ENCODE assay signal across 23 cellular contexts in the genomic region with DNA sequence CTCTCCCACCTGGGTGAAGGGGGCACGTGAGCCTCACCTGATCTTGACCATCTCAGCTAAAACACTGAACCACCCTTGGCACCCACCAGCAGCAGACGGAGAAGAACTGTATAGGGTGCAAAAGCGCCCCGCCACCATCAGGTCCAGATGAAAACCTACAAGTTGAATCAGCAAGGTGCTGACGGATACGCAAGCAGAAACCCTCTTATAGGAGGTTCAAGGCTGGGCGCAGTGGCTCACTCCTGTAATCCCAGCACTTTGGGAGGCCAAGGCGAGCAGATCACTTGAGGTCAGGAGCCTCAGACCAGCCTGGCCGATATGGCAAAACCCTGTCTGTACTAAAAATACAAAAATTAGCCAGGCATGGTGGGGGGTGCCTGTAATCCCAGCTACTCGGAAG. TPM values are rescaled to one million over a fixed set of nuclear protein-coding genes. Genes with fewer than 3 reads are reported as not detected.
DNase-seq lines count a peak whose midpoint lies in the region; ATAC-seq, FAIRE-seq and TF ChIP-seq lines count a peak whose summit lies in the region.
"Had no signal": no experiment of that assay in that cellular context is flagged by ENCODE, and none has a peak within 500 bp of the region (broad histone marks: within the 10 kb centered on the region; RNA-seq: fewer than 3 reads in every experiment).

No MANE protein-coding gene starts in this region.

- no peaks in the 10 kb centered on the region for H3K9me3 ChIP-seq in HepG2 (ENCODE audit: low read length)
- H3K9me3 ChIP-seq in right lobe of liver, result no peaks in the 10 kb centered on the region
- no peaks in the 10 kb centered on the region for H3K9me3 ChIP-seq in aorta (ENCODE audit: control insufficient read depth, low read length)
- H3K9me3 ChIP-seq: ovary, right atrium auricular region, stomach, tibial nerve had no signal

- no peak overlapping the region for H3K4me2 ChIP-seq in HepG2 (ENCODE audit: low read depth, low read length)
- H3K4me2 ChIP-seq: KMS-11 had no signal

- in situ Hi-C loops in HepG2 (cut with HindIII; ENCODE audit: extremely low pct_ligation_motif_present, low pct_unique_long_range_greater_than_20kb), result no loop called here

- TF ChIP-seq RAD21 in HepG2 (CRISPR knock-in tag; IDR thresholded peaks at IDR 0.05), result no peak

- no TSS peak for BruUV-seq in HepG2 (replicated peaks; lab: Mats Ljungman, UMichigan)

- 76% methylated on average over 10 of the region's 10 CpGs for WGBS in HepG2 (ENCODE audit: low lambda C conversion rate)
- 72% methylated on average over 7 of the region's 10 CpGs for WGBS in right lobe of liver (ENCODE audit: insufficient coverage, low coverage, low lambda C conversion rate, missing lambda C conversion rate)
- WGBS in aorta, 2 donors, result 70 to 71% methylated on average over 10 of the region's 10 CpGs

- H3K27me3 Mint-ChIP-seq in IgD-negative memory B cell, result peaks cover 19% of the 10 kb centered on the region
- peaks cover 9% of the 10 kb centered on the region for H3K27me3 Mint-ChIP-seq in central memory CD8-positive, alpha-beta T cell
- H3K27me3 Mint-ChIP-seq in stimulated activated memory B cell treated with anti-CD40 and anti-IgM and Interleukin-4, amounts not matched to agents 10 μg/mL and 1 μg/mL and 100 μg/mL, for 72 hours, result peaks cover 9% of the 10 kb centered on the region

- ATAC-seq in HepG2 (no peak), right lobe of liver (no peak), GM21423 (IDR thresholded peaks at IDR 0.05; ENCODE audit: unreplicated experiment) (no peak), HG03139 (IDR thresholded peaks at IDR 0.05; ENCODE audit: unreplicated experiment) (no peak), aorta (ENCODE audit: low FRiP score) (no peak)
- no peak for ATAC-seq in central memory CD8-positive, alpha-beta T cell (replicated peaks; ENCODE audit: extremely low read depth, poor library complexity, severe bottlenecking)
- no peak for ATAC-seq in stimulated activated memory B cell treated with anti-CD40 and anti-IgM and Interleukin-4, amounts not matched to agents 10 μg/mL and 1 μg/mL and 100 μg/mL, for 72 hours
- ATAC-seq: esophagus mucosa had no signal

- H3K27me3 ChIP-seq in HepG2 (ENCODE audit: control insufficient read depth in 1 of 2, insufficient read depth in 2 of 2, low read length in 2 of 2), result peaks cover 17 to 39% of the 10 kb centered on the region in 2 experiments; a peak in 4 of 5 replicates
- H3K27me3 ChIP-seq in right lobe of liver, result no peaks in the 10 kb centered on the region
- H3K27me3 ChIP-seq in aorta (ENCODE audit: control insufficient read depth in 1 of 2, insufficient read depth in 2 of 2, low read length in 1 of 2), result no peaks in the 10 kb centered on the region
- H3K27me3 ChIP-seq: ovary had no signal

- no peaks in the 10 kb centered on the region for H3K79me2 ChIP-seq in HepG2 (ENCODE audit: insufficient read depth, low read length)

- H3K36me3 ChIP-seq in HepG2 (replicated peaks in 1 of 2; ENCODE audit: control insufficient read depth in 1 of 2, insufficient read depth in 2 of 2, low read length in 2 of 2) (peaks cover 0 to 8% of the 10 kb centered on the region in 2 experiments; a peak in 2 of 5 replicates), right lobe of liver (no peaks in the 10 kb centered on the region), aorta (ENCODE audit: control insufficient read depth in 1 of 2, insufficient read depth in 2 of 2, low read length in 1 of 2) (no peaks in the 10 kb centered on the region)
- H3K36me3 ChIP-seq: brain microvascular endothelial cell, ovary, right atrium auricular region had no signal

- H3K36me3 Mint-ChIP-seq in IgD-negative memory B cell, result no peaks in the 10 kb centered on the region
- H3K36me3 Mint-ChIP-seq in central memory CD8-positive, alpha-beta T cell (ENCODE audit: insufficient read depth), result peaks cover 36% of the 10 kb centered on the region
- peaks cover 19% of the 10 kb centered on the region for H3K36me3 Mint-ChIP-seq in stimulated activated memory B cell treated with anti-CD40 and anti-IgM and Interleukin-4, amounts not matched to agents 10 μg/mL and 1 μg/mL and 100 μg/mL, for 72 hours

- no peak overlapping the region for H2AFZ ChIP-seq in HepG2 (ENCODE audit: low read length)

- CTCF ChIA-PET in HepG2 (lab: Yijun Ruan, JAX; ENCODE audit: low intra/inter-chr PET ratio, low total read pairs), result no interaction called here

- H3K9ac ChIP-seq in HepG2 (ENCODE audit: insufficient read depth, low read depth, low read length), result no peak overlapping the region
- H3K9ac ChIP-seq: KMS-11 had no signal

- H3K27ac ChIP-seq in HepG2 (ENCODE audit: extremely low read length, insufficient read depth, low read length), result no peak overlapping the region
- H3K27ac ChIP-seq in right lobe of liver, result no peak overlapping the region
- no peak overlapping the region for H3K27ac ChIP-seq in aorta (ENCODE audit: low read depth in 1 of 2, low read length in 2 of 2)
- H3K27ac ChIP-seq: brain microvascular endothelial cell, foreskin keratinocyte, KMS-11, ovary, right atrium auricular region, stomach, tibial nerve had no signal

- FAIRE-seq in HepG2 (lab: Jason Lieb, UNC), result no peak

- H3K4me3 ChIP-seq in HepG2 (replicated peaks in 1 of 3; ENCODE audit: insufficient read depth in 1 of 3, low read depth in 2 of 3, low read length in 3 of 3), result no peak overlapping the region
- H3K4me3 ChIP-seq in right lobe of liver, result no peak overlapping the region
- no peak overlapping the region for H3K4me3 ChIP-seq in aorta (ENCODE audit: low read length in 2 of 2)
- H3K4me3 ChIP-seq: ovary, right atrium auricular region, tibial nerve had no signal

- H3K27ac Mint-ChIP-seq in IgD-negative memory B cell, result peak overlapping the region; percentile 58 to 96 (median 84)
- peak overlapping the region; percentile 93 for H3K27ac Mint-ChIP-seq in central memory CD8-positive, alpha-beta T cell (ENCODE audit: low read depth)
- H3K27ac Mint-ChIP-seq in stimulated activated memory B cell treated with anti-CD40 and anti-IgM and Interleukin-4, amounts not matched to agents 10 μg/mL and 1 μg/mL and 100 μg/mL, for 72 hours, result peak overlapping the region; percentile 16

- peaks cover 28% of the 10 kb centered on the region for H3K4me1 ChIP-seq in HepG2 (ENCODE audit: insufficient read depth, low read length)
- no peaks in the 10 kb centered on the region for H3K4me1 ChIP-seq in right lobe of liver
- H3K4me1 ChIP-seq in aorta (ENCODE audit: control insufficient read depth in 1 of 2, insufficient read depth in 2 of 2, low read length in 2 of 2), result no peaks in the 10 kb centered on the region
- H3K4me1 ChIP-seq: foreskin keratinocyte had no signal

- TF ChIP-seq POLR2A in HepG2 (IDR thresholded peaks at IDR 0.05; ENCODE audit: insufficient read depth in 1 of 2, low read depth in 2 of 2, low read length in 2 of 2) (no peak), right lobe of liver (IDR thresholded peaks at IDR 0.05) (no peak)

- H3K4me3 Mint-ChIP-seq in IgD-negative memory B cell, result peak overlapping the region in 3 of 4 donors; percentile 37 to 83 (median 73)
- H3K4me3 Mint-ChIP-seq in central memory CD8-positive, alpha-beta T cell, result peak overlapping the region; percentile 47
- H3K4me3 Mint-ChIP-seq in stimulated activated memory B cell treated with anti-CD40 and anti-IgM and Interleukin-4, amounts not matched to agents 10 μg/mL and 1 μg/mL and 100 μg/mL, for 72 hours, result peak overlapping the region; percentile 40

- no peak for TF ChIP-seq CTCF in HepG2 (CRISPR knock-in tag; IDR thresholded peaks at IDR 0.05)
- TF ChIP-seq CTCF in right lobe of liver (IDR thresholded peaks at IDR 0.05), result no peak

- no peaks in the 10 kb centered on the region for H4K20me1 ChIP-seq in HepG2 (ENCODE audit: insufficient read depth, low read length)

- intact Hi-C loops in HepG2 (cut with micrococcal nuclease; ENCODE audit: unreplicated experiment) (no loop called here), right lobe of liver (cut with DNase I) (no loop called here), aorta (cut with DNase I) (no loop called here)

- no peak for DNase-seq in HepG2 (ENCODE audit: low spot score)
- DNase-seq in right lobe of liver, result no peak
- no peak for DNase-seq in central memory CD8-positive, alpha-beta T cell (ENCODE audit: low spot score in 2 of 2)
- no peak for DNase-seq in aorta
- DNase-seq: effector CD8-positive, alpha-beta T cell; GOT3; NCI-H1694 treated with DMSO at 0.1 percent for 48 hours; NCI-H524 treated with DMSO at 0.1 percent for 48 hours; ovary had no signal

- H3K9me3 Mint-ChIP-seq in IgD-negative memory B cell, result peaks cover 0 to 3% (median 1%) of the 10 kb centered on the region in 3 donors
- H3K9me3 Mint-ChIP-seq in central memory CD8-positive, alpha-beta T cell, result no peaks in the 10 kb centered on the region
- peaks cover 3% of the 10 kb centered on the region for H3K9me3 Mint-ChIP-seq in stimulated activated memory B cell treated with anti-CD40 and anti-IgM and Interleukin-4, amounts not matched to agents 10 μg/mL and 1 μg/mL and 100 μg/mL, for 72 hours

- POLR2A ChIA-PET in HepG2 (lab: Yijun Ruan, JAX), result no interaction called here

- TF ChIP-seq EP300 in HepG2 (IDR thresholded peaks at IDR 0.05; ENCODE audit: low read depth in 2 of 2, low read length in 2 of 2) (no peak), HepG2 (CRISPR knock-in tag; IDR thresholded peaks at IDR 0.05; ENCODE audit: borderline replicate concordance) (no peak)

- H3K4me1 Mint-ChIP-seq in IgD-negative memory B cell, result peaks cover 27 to 30% (median 30%) of the 10 kb centered on the region in 3 donors
- peaks cover 53% of the 10 kb centered on the region for H3K4me1 Mint-ChIP-seq in central memory CD8-positive, alpha-beta T cell
- H3K4me1 Mint-ChIP-seq in stimulated activated memory B cell treated with anti-CD40 and anti-IgM and Interleukin-4, amounts not matched to agents 10 μg/mL and 1 μg/mL and 100 μg/mL, for 72 hours, result peaks cover 95% of the 10 kb centered on the region

RNA-seq across cellular contexts. Expression of a gene that starts 0.6 kb away (rescaled TPM):
- total RNA-seq in HepG2 (2016; rRNA removed; fragmentation: Illumina TruSeq; extraction: Trizol) (not detected in 2 replicates), right lobe of liver (not detected), aorta (not detected)
- total RNA-seq in HepG2 (2016; cell fraction: cytosol; rRNA removed; fragmentation: Illumina TruSeq; extraction: Trizol; ENCODE audit: low read depth), result not detected in 2 replicates
- not detected in 2 replicates for total RNA-seq in HepG2 (2016; cell fraction: insoluble cytoplasmic fraction; rRNA removed; fragmentation: Illumina TruSeq; extraction: Trizol)
- total RNA-seq in HepG2 (2016; cell fraction: membrane; rRNA removed; fragmentation: Illumina TruSeq; extraction: Trizol), result not detected in 2 replicates
- not detected in 2 replicates for total RNA-seq in HepG2 (2016; cell fraction: nucleus; rRNA removed; fragmentation: Illumina TruSeq; extraction: Trizol)
- polyA plus RNA-seq in HepG2 (2011; rRNA removed) (not detected in 2 replicates), IgD-negative memory B cell (not detected), aorta (not detected)
- not detected in 2 replicates for polyA plus RNA-seq in HepG2 (2011; cell fraction: cytosol; rRNA removed)
- not detected in 2 replicates for polyA plus RNA-seq in HepG2 (2011; cell fraction: nucleus; rRNA removed)
- polyA plus RNA-seq in HepG2 (2012), result not detected in 2 replicates
- not detected in 2 replicates for polyA plus RNA-seq in HepG2 (2016; cell fraction: cytosol; fragmentation: Illumina TruSeq; extraction: Trizol; ENCODE audit: low read depth)
- polyA plus RNA-seq in HepG2 (2016; cell fraction: insoluble cytoplasmic fraction; fragmentation: Illumina TruSeq; extraction: Trizol; ENCODE audit: low read depth), result not detected in 2 replicates
- polyA plus RNA-seq in HepG2 (2016; cell fraction: membrane; fragmentation: Illumina TruSeq; extraction: Trizol; ENCODE audit: low read depth), result not detected in 2 replicates
- polyA plus RNA-seq in HepG2 (2016; cell fraction: nucleus; fragmentation: Illumina TruSeq; extraction: Trizol; ENCODE audit: insufficient read depth, low read depth), result not detected in 2 replicates
- not detected in 2 replicates for polyA minus RNA-seq in HepG2 (2011; rRNA and poly(A)+ RNA removed; ENCODE audit: low replicate concordance)
- polyA minus RNA-seq in HepG2 (2011; cell fraction: cytosol; rRNA and poly(A)+ RNA removed), result not detected in 2 replicates
- polyA minus RNA-seq in HepG2 (2011; cell fraction: nucleus; rRNA and poly(A)+ RNA removed), result not detected in 2 replicates
- total RNA-seq: esophagus mucosa, foreskin keratinocyte, myocyte, ovary, right atrium auricular region, RPMI7951, tibial nerve had no signal
- polyA plus RNA-seq: adipose tissue, foreskin keratinocyte, ovary had no signal

RNA-seq across cellular contexts. Expression of a gene that starts 13.1 kb away (rescaled TPM):
- 84.2 and 250 TPM in 2 replicates for total RNA-seq in HepG2 (2016; rRNA removed; fragmentation: Illumina TruSeq; extraction: Trizol)
- total RNA-seq in HepG2 (2016; cell fraction: cytosol; rRNA removed; fragmentation: Illumina TruSeq; extraction: Trizol; ENCODE audit: low read depth), result 92.1 and 114 TPM in 2 replicates
- total RNA-seq in HepG2 (2016; cell fraction: insoluble cytoplasmic fraction; rRNA removed; fragmentation: Illumina TruSeq; extraction: Trizol), result 90.4 and 246 TPM in 2 replicates
- total RNA-seq in HepG2 (2016; cell fraction: membrane; rRNA removed; fragmentation: Illumina TruSeq; extraction: Trizol), result 55.3 and 74.3 TPM in 2 replicates
- total RNA-seq in HepG2 (2016; cell fraction: nucleus; rRNA removed; fragmentation: Illumina TruSeq; extraction: Trizol), result 170 and 197 TPM in 2 replicates
- 196 and 258 TPM in 2 replicates for polyA plus RNA-seq in HepG2 (2011; rRNA removed)
- 338 and 484 TPM in 2 replicates for polyA plus RNA-seq in HepG2 (2011; cell fraction: cytosol; rRNA removed)
- 620 and 660 TPM in 2 replicates for polyA plus RNA-seq in HepG2 (2011; cell fraction: nucleus; rRNA removed)
- polyA plus RNA-seq in HepG2 (2012), result 207 and 213 TPM in 2 replicates
- polyA plus RNA-seq in HepG2 (2016; cell fraction: cytosol; fragmentation: Illumina TruSeq; extraction: Trizol; ENCODE audit: low read depth), result 111 and 128 TPM in 2 replicates
- 97.6 and 108 TPM in 2 replicates for polyA plus RNA-seq in HepG2 (2016; cell fraction: insoluble cytoplasmic fraction; fragmentation: Illumina TruSeq; extraction: Trizol; ENCODE audit: low read depth)
- polyA plus RNA-seq in HepG2 (2016; cell fraction: membrane; fragmentation: Illumina TruSeq; extraction: Trizol; ENCODE audit: low read depth), result 58.9 and 66.6 TPM in 2 replicates
- polyA plus RNA-seq in HepG2 (2016; cell fraction: nucleus; fragmentation: Illumina TruSeq; extraction: Trizol; ENCODE audit: insufficient read depth, low read depth), result 462 and 471 TPM in 2 replicates
- polyA minus RNA-seq in HepG2 (2011; rRNA and poly(A)+ RNA removed; ENCODE audit: low replicate concordance), result 170 and 432 TPM in 2 replicates
- polyA minus RNA-seq in HepG2 (2011; cell fraction: cytosol; rRNA and poly(A)+ RNA removed), result 173 and 183 TPM in 2 replicates
- 79.1 and 82.6 TPM in 2 replicates for polyA minus RNA-seq in HepG2 (2011; cell fraction: nucleus; rRNA and poly(A)+ RNA removed)
- 10 to 100 TPM; 22.8 to 70.0 (median 41.3) TPM for total RNA-seq in right lobe of liver
- polyA plus RNA-seq in IgD-negative memory B cell, result 1,890 TPM
- 100 to 1,000 TPM in 1 of 2 donors, 10 to 100 TPM in 1; 79.2 to 148 TPM for total RNA-seq in aorta
- polyA plus RNA-seq in aorta, result 100 to 1,000 TPM in 1 of 2 donors, 10 to 100 TPM in 1; 99.0 to 107 TPM

RNA-seq across cellular contexts. Expression of a gene that starts 25.1 kb away (rescaled TPM):
- total RNA-seq in HepG2 (2016; rRNA removed; fragmentation: Illumina TruSeq; extraction: Trizol) (128 and 187 TPM in 2 replicates), right lobe of liver (10 to 100 TPM; 10.2 to 57.1 (median 15.2) TPM), aorta (10 to 100 TPM; 26.0 to 26.6 TPM)
- total RNA-seq in HepG2 (2016; cell fraction: cytosol; rRNA removed; fragmentation: Illumina TruSeq; extraction: Trizol; ENCODE audit: low read depth), result 86.8 and 92.1 TPM in 2 replicates
- 110 and 194 TPM in 2 replicates for total RNA-seq in HepG2 (2016; cell fraction: insoluble cytoplasmic fraction; rRNA removed; fragmentation: Illumina TruSeq; extraction: Trizol)
- total RNA-seq in HepG2 (2016; cell fraction: membrane; rRNA removed; fragmentation: Illumina TruSeq; extraction: Trizol), result 93.3 and 93.5 TPM in 2 replicates
- 150 and 173 TPM in 2 replicates for total RNA-seq in HepG2 (2016; cell fraction: nucleus; rRNA removed; fragmentation: Illumina TruSeq; extraction: Trizol)
- polyA plus RNA-seq in HepG2 (2011; rRNA removed) (28.1 and 68.9 TPM in 2 replicates), IgD-negative memory B cell (26.0 TPM), aorta (10 to 100 TPM; 19.8 to 57.6 TPM)
- polyA plus RNA-seq in HepG2 (2011; cell fraction: cytosol; rRNA removed), result 33.1 and 34.9 TPM in 2 replicates
- 340 and 407 TPM in 2 replicates for polyA plus RNA-seq in HepG2 (2011; cell fraction: nucleus; rRNA removed)
- polyA plus RNA-seq in HepG2 (2012), result 81.3 and 104 TPM in 2 replicates
- 49.5 and 55.8 TPM in 2 replicates for polyA plus RNA-seq in HepG2 (2016; cell fraction: cytosol; fragmentation: Illumina TruSeq; extraction: Trizol; ENCODE audit: low read depth)
- polyA plus RNA-seq in HepG2 (2016; cell fraction: insoluble cytoplasmic fraction; fragmentation: Illumina TruSeq; extraction: Trizol; ENCODE audit: low read depth), result 117 and 128 TPM in 2 replicates
- 64.4 TPM in 2 replicates for polyA plus RNA-seq in HepG2 (2016; cell fraction: membrane; fragmentation: Illumina TruSeq; extraction: Trizol; ENCODE audit: low read depth)
- 435 and 459 TPM in 2 replicates for polyA plus RNA-seq in HepG2 (2016; cell fraction: nucleus; fragmentation: Illumina TruSeq; extraction: Trizol; ENCODE audit: insufficient read depth, low read depth)
- polyA minus RNA-seq in HepG2 (2011; rRNA and poly(A)+ RNA removed; ENCODE audit: low replicate concordance), result 8.9 and 43.8 TPM in 2 replicates
- 24.2 and 37.5 TPM in 2 replicates for polyA minus RNA-seq in HepG2 (2011; cell fraction: cytosol; rRNA and poly(A)+ RNA removed)
- 34.4 and 55.3 TPM in 2 replicates for polyA minus RNA-seq in HepG2 (2011; cell fraction: nucleus; rRNA and poly(A)+ RNA removed)

RNA-seq across cellular contexts. Expression of a gene that starts 48.5 kb away (rescaled TPM):
- total RNA-seq in HepG2 (2016; rRNA removed; fragmentation: Illumina TruSeq; extraction: Trizol) (0.09 and 0.18 TPM in 2 replicates), right lobe of liver (under 1 TPM; 0.15 to 0.98 (median 0.35) TPM), aorta (under 1 TPM; 0.27 to 0.71 TPM)
- total RNA-seq in HepG2 (2016; cell fraction: cytosol; rRNA removed; fragmentation: Illumina TruSeq; extraction: Trizol; ENCODE audit: low read depth), result not detected in 2 replicates
- total RNA-seq in HepG2 (2016; cell fraction: insoluble cytoplasmic fraction; rRNA removed; fragmentation: Illumina TruSeq; extraction: Trizol), result 0.13 and 0.17 TPM in 2 replicates
- total RNA-seq in HepG2 (2016; cell fraction: membrane; rRNA removed; fragmentation: Illumina TruSeq; extraction: Trizol), result 0.12 TPM in 1 of 2 replicates, not detected in the other
- total RNA-seq in HepG2 (2016; cell fraction: nucleus; rRNA removed; fragmentation: Illumina TruSeq; extraction: Trizol), result not detected in 2 replicates
- polyA plus RNA-seq in HepG2 (2011; rRNA removed) (0.18 and 0.40 TPM in 2 replicates), IgD-negative memory B cell (12.3 TPM), aorta (1 to 10 TPM in 1 of 2 donors, not detected in 1; 1.6 TPM)
- polyA plus RNA-seq in HepG2 (2011; cell fraction: cytosol; rRNA removed), result 0.18 and 0.44 TPM in 2 replicates
- 0.35 and 0.64 TPM in 2 replicates for polyA plus RNA-seq in HepG2 (2011; cell fraction: nucleus; rRNA removed)
- polyA plus RNA-seq in HepG2 (2012), result 0.40 and 0.47 TPM in 2 replicates
- 0.08 TPM in 1 of 2 replicates, not detected in the other for polyA plus RNA-seq in HepG2 (2016; cell fraction: cytosol; fragmentation: Illumina TruSeq; extraction: Trizol; ENCODE audit: low read depth)
- polyA plus RNA-seq in HepG2 (2016; cell fraction: insoluble cytoplasmic fraction; fragmentation: Illumina TruSeq; extraction: Trizol; ENCODE audit: low read depth), result 0.26 TPM in 1 of 2 replicates, not detected in the other
- 0.15 and 0.21 TPM in 2 replicates for polyA plus RNA-seq in HepG2 (2016; cell fraction: membrane; fragmentation: Illumina TruSeq; extraction: Trizol; ENCODE audit: low read depth)
- polyA plus RNA-seq in HepG2 (2016; cell fraction: nucleus; fragmentation: Illumina TruSeq; extraction: Trizol; ENCODE audit: insufficient read depth, low read depth), result 0.27 TPM in 1 of 2 replicates, not detected in the other
- polyA minus RNA-seq in HepG2 (2011; rRNA and poly(A)+ RNA removed; ENCODE audit: low replicate concordance), result 0.84 TPM in 1 of 2 replicates, not detected in the other
- not detected in 2 replicates for polyA minus RNA-seq in HepG2 (2011; cell fraction: cytosol; rRNA and poly(A)+ RNA removed)
- not detected in 2 replicates for polyA minus RNA-seq in HepG2 (2011; cell fraction: nucleus; rRNA and poly(A)+ RNA removed)
- total RNA-seq: foreskin keratinocyte, RPMI7951 had no signal

Comparison
In these comparisons a context has a peak if more than half of its experiments do, and no peak if none do; other contexts are left out.
1. H3K27ac Mint-ChIP-seq: peak in every context shown above with its lines; median percentile 93 in central memory CD8-positive, alpha-beta T cell; 84 in IgD-negative memory B cell; 16 in stimulated activated memory B cell treated with anti-CD40 and anti-IgM and Interleukin-4, amounts not matched to agents 10 μg/mL and 1 μg/mL and 100 μg/mL, for 72 hours.